In the genomic region with DNA sequence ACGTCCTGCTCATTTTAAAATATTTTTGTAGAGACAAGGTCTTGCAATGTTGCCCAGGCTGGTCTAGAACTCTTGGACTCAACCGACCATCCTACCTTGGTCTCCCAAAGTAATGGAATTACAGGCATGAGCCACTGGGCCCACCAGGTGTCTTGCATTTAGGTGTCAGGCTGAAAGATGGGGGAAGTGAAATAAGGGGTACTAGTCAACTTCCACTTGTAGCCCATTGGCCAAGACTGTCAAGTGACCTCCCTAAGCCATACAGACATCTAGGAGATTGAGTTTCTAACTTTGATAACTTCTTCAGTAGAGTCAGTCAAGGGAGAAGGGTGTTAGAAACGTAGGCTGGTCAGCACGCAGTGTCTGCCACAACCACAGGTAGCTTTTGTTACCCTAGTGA, we compare ENCODE assay signal across 19 cellular contexts.
"Had no signal": no experiment of that assay in that cellular context is flagged by ENCODE, and none has a peak within 500 bp of the region (broad histone marks: within the 10 kb centered on the region; RNA-seq: fewer than 3 reads in every experiment).

No MANE protein-coding gene starts in this region.

- H3K27ac ChIP-seq: foreskin keratinocyte, hepatocyte, right atrium auricular region, sigmoid colon, skin epidermis, suprapubic skin, thyroid gland, uterus had no signal

- H3K4me2 ChIP-seq: hepatocyte had no signal

- H3K4me3 Mint-ChIP-seq: dendritic cell treated with granulocyte-macrophage colony-stimulating factor and Interleukin-4, amounts not matched to agents 40 ng/mL and 50 ng/mL, for 4 days; natural killer cell; neural crest cell; type B pancreatic cell had no signal

- ATAC-seq: foreskin keratinocyte; mucosa of descending colon; natural killer cell; stimulated activated naive CD8-positive, alpha-beta T cell treated with anti-CD3 and anti-CD28 coated beads, Interleukin-15, Interleukin-2, amounts not matched to agents 100 U/mL and 50 U/mL, for 24 hours had no signal

- H3K9me3 Mint-ChIP-seq: dendritic cell treated with granulocyte-macrophage colony-stimulating factor and Interleukin-4, amounts not matched to agents 40 ng/mL and 50 ng/mL, for 4 days; natural killer cell; neural crest cell had no signal

- H3K4me1 ChIP-seq: right atrium auricular region, sigmoid colon, thyroid gland, uterus had no signal

- H2AFZ ChIP-seq: hepatocyte had no signal

- H3K36me3 Mint-ChIP-seq: natural killer cell, type B pancreatic cell had no signal

- H3K36me3 ChIP-seq: right atrium auricular region, sigmoid colon, suprapubic skin, thyroid gland, uterus had no signal

- H3K79me2 ChIP-seq: hepatocyte had no signal

- H3K27ac Mint-ChIP-seq: dendritic cell treated with granulocyte-macrophage colony-stimulating factor and Interleukin-4, amounts not matched to agents 40 ng/mL and 50 ng/mL, for 4 days; type B pancreatic cell had no signal

- H3K4me3 ChIP-seq: hepatocyte, mucosa of descending colon, right atrium auricular region, sigmoid colon, skin epidermis, suprapubic skin, thyroid gland, uterus had no signal

- DNase-seq: erythroblast; foreskin keratinocyte; head of caudate nucleus; kidney glomerular epithelial cell; mucosa of descending colon; natural killer cell; posterior cingulate gyrus; sigmoid colon; stimulated activated CD4-positive, alpha-beta T cell treated with anti-CD3 and anti-CD28 coated beads, Interleukin-12 subunit alpha, Interleukin-12 subunit beta, amount 100 ng/mL, for 4 hours; stimulated activated naive CD8-positive, alpha-beta T cell treated with anti-CD3 and anti-CD28 coated beads, Interleukin-15, Interleukin-2, amounts not matched to agents 100 U/mL and 50 U/mL, for 24 hours; uterus had no signal

- H3K4me1 Mint-ChIP-seq: neural crest cell had no signal

- H3K9me3 ChIP-seq: mucosa of descending colon, right atrium auricular region, sigmoid colon, suprapubic skin, thyroid gland, uterus had no signal

- H3K27me3 Mint-ChIP-seq: dendritic cell treated with granulocyte-macrophage colony-stimulating factor and Interleukin-4, amounts not matched to agents 40 ng/mL and 50 ng/mL, for 4 days; type B pancreatic cell had no signal

- H3K27me3 ChIP-seq: foreskin keratinocyte, hepatocyte, right atrium auricular region, sigmoid colon, suprapubic skin, thyroid gland, uterus had no signal
